20 cellular contexts compared by ENCODE assay signal in genomic region chr3:32553459-32553858, GRCh38.
"Had no signal": no experiment of that assay in that cellular context is flagged by ENCODE, and none has a peak within 500 bp of the region (broad histone marks: within the 10 kb centered on the region; RNA-seq: fewer than 3 reads in every experiment).

No MANE protein-coding gene starts in this region.

- H3K27ac ChIP-seq: adrenal gland, cardiac muscle cell, esophagus muscularis mucosa, gastroesophageal sphincter, heart right ventricle, left ventricle myocardium inferior, sigmoid colon, thoracic aorta, upper lobe of left lung had no signal

- H3K9me3 ChIP-seq: adrenal gland, esophagus muscularis mucosa, gastroesophageal sphincter, heart right ventricle, left ventricle myocardium inferior, sigmoid colon, thoracic aorta, upper lobe of left lung had no signal

- DNase-seq: activated B cell treated with CpG ODN at 0.5 μM for 24 hours; activated CD4-positive, alpha-beta memory T cell treated with anti-CD3 and anti-CD28 coated beads for 36 hours; activated CD4-positive, alpha-beta T cell treated with anti-CD3 and anti-CD28 coated beads for 4 hours; activated gamma-delta T cell treated with Interleukin-2 at 50 U/mL for 16 hours; activated T-cell treated with anti-CD3 and anti-CD28 coated beads for 4 hours; adrenal gland; dermis blood vessel endothelial cell; effector memory CD4-positive, alpha-beta T cell; heart right ventricle; left ventricle myocardium inferior; sigmoid colon; stimulated activated CD4-positive, alpha-beta T cell treated with anti-CD3 and anti-CD28 coated beads, Interleukin-4, amount 100 ng/mL, for 24 hours; T-helper 9 cell; upper lobe of left lung had no signal

- H3K4me1 ChIP-seq: adrenal gland, sigmoid colon had no signal

- H3K4me3 ChIP-seq: adrenal gland, cardiac muscle cell, esophagus muscularis mucosa, gastroesophageal sphincter, heart right ventricle, left ventricle myocardium inferior, sigmoid colon, thoracic aorta, upper lobe of left lung had no signal

- H3K27me3 ChIP-seq: adrenal gland, cardiac muscle cell, esophagus muscularis mucosa, gastroesophageal sphincter, heart right ventricle, sigmoid colon, upper lobe of left lung had no signal

- ATAC-seq: activated naive CD4-positive, alpha-beta T cell treated with anti-CD3 and anti-CD28 coated beads, Interleukin-2, amount 50 U/mL, for 72 hours; gastroesophageal sphincter; heart right ventricle; stimulated activated effector memory CD8-positive, alpha-beta T cell treated with anti-CD3 and anti-CD28 coated beads, Interleukin-12 subunit alpha, Interleukin-12 subunit beta, amount 100 ng/mL, for 72 hours had no signal

- H3K36me3 ChIP-seq: adrenal gland, cardiac muscle cell, esophagus muscularis mucosa, gastroesophageal sphincter, heart right ventricle, left ventricle myocardium inferior, sigmoid colon, thoracic aorta, upper lobe of left lung had no signal
